Comparison of ENCODE assay signal across 8 cellular contexts in the genomic region with DNA sequence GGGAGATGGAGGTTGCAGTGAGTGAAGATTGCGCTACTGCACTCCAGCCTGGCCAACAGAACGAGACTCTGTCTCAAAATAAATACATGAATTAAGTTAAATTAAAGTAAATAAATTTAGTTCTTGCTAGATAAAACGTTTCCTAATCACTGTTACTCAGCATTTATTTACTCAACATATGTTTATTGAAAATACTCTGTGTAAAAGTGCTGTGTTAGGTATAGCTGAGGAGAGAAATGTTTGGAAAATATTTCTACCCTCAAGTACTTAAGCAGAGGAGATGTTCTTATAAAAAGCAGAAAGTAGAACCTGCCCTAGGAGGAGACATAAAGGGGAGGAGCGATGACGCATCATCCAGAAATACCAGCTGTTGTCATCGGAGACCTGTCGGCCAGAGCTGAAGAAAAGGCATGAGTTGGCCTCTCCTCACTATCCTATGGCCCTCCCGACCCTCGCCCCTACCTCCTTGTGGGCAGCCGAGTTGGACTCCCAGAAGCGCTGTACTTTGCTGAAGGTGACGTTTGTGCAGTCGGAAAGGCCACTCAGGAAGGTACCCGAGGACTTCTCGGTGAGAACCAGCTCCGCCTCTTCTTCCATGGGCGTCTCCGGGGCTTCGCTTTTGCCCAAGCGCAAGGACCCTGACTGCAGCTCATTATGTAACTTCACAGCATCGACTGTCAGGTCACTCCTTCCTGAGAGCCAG. TPM values are rescaled to one million over a fixed set of nuclear protein-coding genes. Genes with fewer than 3 reads are reported as not detected.
DNase-seq lines count a peak whose midpoint lies in the region; ATAC-seq, FAIRE-seq and TF ChIP-seq lines count a peak whose summit lies in the region.

No MANE protein-coding gene starts in this region.

- peak overlapping the region; percentile 85 for H3K4me3 ChIP-seq in AG04450 (ENCODE audit: low read depth, low read length)
- peak overlapping the region; percentile 62 to 90 (median 74) for H3K4me3 ChIP-seq in pancreas

- H3K9me3 Mint-ChIP-seq in activated T-cell treated with anti-CD3 and anti-CD28 coated beads, Interleukin-2, amount 50 U/mL, for 4 hours: no peaks in the 10 kb centered on the region

- 12 to 22% methylated on average over 21 of the region's 21 CpGs for WGBS in pancreas, 2 donors

- H3K4me1 ChIP-seq in foreskin keratinocyte (peaks cover 3% of the 10 kb centered on the region), pancreas (peaks cover 0 to 5% (median 0%) of the 10 kb centered on the region in 3 donors)

- peaks cover 10% of the 10 kb centered on the region for H3K36me3 Mint-ChIP-seq in activated T-cell treated with anti-CD3 and anti-CD28 coated beads, Interleukin-2, amount 50 U/mL, for 4 hours (ENCODE audit: insufficient read depth)

- H3K9me3 ChIP-seq in AG04450 (ENCODE audit: control insufficient read depth, insufficient read depth, low read length): no peaks in the 10 kb centered on the region
- no peaks in the 10 kb centered on the region for H3K9me3 ChIP-seq in pancreas

- intact Hi-C loops in pancreas (cut with DNase I): no loop called here

- ATAC-seq in activated T-cell treated with anti-CD3 and anti-CD28 coated beads, Interleukin-2, amount 50 U/mL, for 4 hours: no peak
- ATAC-seq in foreskin keratinocyte (peak; percentile 70), pancreas (peak; percentile 66 to 73 (median 71))

- H3K27ac ChIP-seq in AG04450 (ENCODE audit: low read depth, low read length) (peak overlapping the region; percentile 77), foreskin keratinocyte (peak overlapping the region; percentile 36), pancreas (peak overlapping the region; percentile 81 to 92 (median 86))

- POLR2A ChIA-PET in AG04450 (lab: Yijun Ruan, JAX): interaction anchor here (1.5 to 1.6 kb wide), 2 partner anchors 66 to 287 kb away, joined by 3 to 5 read pairs; a partner anchor contains a TSS

- DNase-seq in AG04450 (ENCODE audit: low read depth, low spot score) (peak; percentile 32), GM18507 (ENCODE audit: extremely low spot score, insufficient read length, low read depth) (no peak), NCI-H460 (ENCODE audit: extremely low read depth, low read depth) (peak; percentile 77), foreskin keratinocyte (peak; percentile 39 to 72), pancreas (peak in 5 of 6 donors; percentile 53 to 74 (median 65)), GM19239 (ENCODE audit: insufficient read length, low spot score) (no peak), dedifferentiated amniotic fluid mesenchymal stem cell (ENCODE audit: extremely low spot score) (no peak)
- DNase-seq in activated T-cell treated with anti-CD3 and anti-CD28 coated beads, Interleukin-2, amount 50 U/mL, for 4 hours: peak; percentile 41

- peaks cover 0 to 13% (median 0%) of the 10 kb centered on the region in 3 donors for H3K36me3 ChIP-seq in pancreas

- H3K4me3 Mint-ChIP-seq in activated T-cell treated with anti-CD3 and anti-CD28 coated beads, Interleukin-2, amount 50 U/mL, for 4 hours: peak overlapping the region; percentile 97

- H3K27me3 ChIP-seq in AG04450 (ENCODE audit: control insufficient read depth, insufficient read depth, low read length) (no peaks in the 10 kb centered on the region), foreskin keratinocyte (no peaks in the 10 kb centered on the region), pancreas (no peaks in the 10 kb centered on the region)

- H3K4me1 Mint-ChIP-seq in activated T-cell treated with anti-CD3 and anti-CD28 coated beads, Interleukin-2, amount 50 U/mL, for 4 hours (ENCODE audit: low read depth): peaks cover 5% of the 10 kb centered on the region

- TF ChIP-seq CTCF in AG04450 (IDR thresholded peaks at IDR 0.05; ENCODE audit: low read depth, low read length): no peak
- TF ChIP-seq CTCF in foreskin keratinocyte (conservative IDR thresholded peaks at IDR 0.05): no peak
- TF ChIP-seq CTCF in pancreas (IDR thresholded peaks at IDR 0.05): no peak

- FAIRE-seq in GM18507 (lab: Jason Lieb, UNC) (peak; percentile 61), pancreas (lab: Jason Lieb, UNC) (no peak), GM19239 (lab: Jason Lieb, UNC) (no peak)

- CTCF ChIA-PET in AG04450 (lab: Charles Lee): interaction anchor here (0.7 to 1.3 kb wide), 5 partner anchors 12 to 309 kb away, joined by 3 to 5 read pairs (median 3); no protein-coding TSS in a partner anchor

- no peaks in the 10 kb centered on the region for H3K27me3 Mint-ChIP-seq in activated T-cell treated with anti-CD3 and anti-CD28 coated beads, Interleukin-2, amount 50 U/mL, for 4 hours (ENCODE audit: low read depth)

RNA-seq across cellular contexts. Expression of a gene that starts 1.1 kb away (rescaled TPM):
- polyA plus RNA-seq in AG04450 (2011; rRNA removed) (10.6 and 13.4 TPM in 2 replicates), foreskin keratinocyte (23.7 and 27.7 TPM in 2 replicates), pancreas (10 to 100 TPM; 36.4 to 44.9 TPM)
- polyA minus RNA-seq in AG04450 (2011; rRNA and poly(A)+ RNA removed): 18.4 and 22.9 TPM in 2 replicates
- total RNA-seq in NCI-H460 (2014; rRNA removed; shearing (Covaris generic)): 62.6 and 66.8 TPM in 2 replicates
- polyA plus RNA-seq in NCI-H460 (2014; cell fraction: nucleus; rRNA removed): 63.3 and 88.3 TPM in 2 replicates
- total RNA-seq in activated T-cell treated with anti-CD3 and anti-CD28 coated beads, Interleukin-2, amount 50 U/mL, for 4 hours: 100 to 1,000 TPM; 218 to 222 (median 218) TPM
- total RNA-seq in foreskin keratinocyte (32.7 and 40.1 TPM in 2 replicates), pancreas (10 to 100 TPM; 22.3 to 40.1 (median 27.1) TPM)

RNA-seq across cellular contexts. Expression of a gene that starts 26.0 kb away (rescaled TPM):
- 452 and 459 TPM in 2 replicates for polyA plus RNA-seq in AG04450 (2011; rRNA removed)
- polyA minus RNA-seq in AG04450 (2011; rRNA and poly(A)+ RNA removed): 283 and 326 TPM in 2 replicates
- total RNA-seq in NCI-H460 (2014; rRNA removed; shearing (Covaris generic)): 432 and 436 TPM in 2 replicates
- 590 and 685 TPM in 2 replicates for polyA plus RNA-seq in NCI-H460 (2014; cell fraction: nucleus; rRNA removed)
- 1,000 to 10,000 TPM; 1,128 to 1,173 (median 1,167) TPM for total RNA-seq in activated T-cell treated with anti-CD3 and anti-CD28 coated beads, Interleukin-2, amount 50 U/mL, for 4 hours
- 520 and 546 TPM in 2 replicates for total RNA-seq in foreskin keratinocyte
- 438 and 526 TPM in 2 replicates for polyA plus RNA-seq in foreskin keratinocyte
- 10 to 100 TPM; 31.4 to 72.8 (median 46.6) TPM for total RNA-seq in pancreas
- polyA plus RNA-seq in pancreas: 10 to 100 TPM; 22.2 to 59.5 TPM

RNA-seq across cellular contexts. Expression of a gene that starts 45.8 kb away (rescaled TPM):
- polyA plus RNA-seq in AG04450 (2011; rRNA removed): 47.6 and 50.8 TPM in 2 replicates
- polyA minus RNA-seq in AG04450 (2011; rRNA and poly(A)+ RNA removed): 26.3 and 37.8 TPM in 2 replicates
- total RNA-seq in NCI-H460 (2014; rRNA removed; shearing (Covaris generic)): 85.8 and 96.3 TPM in 2 replicates
- 39.6 and 63.2 TPM in 2 replicates for polyA plus RNA-seq in NCI-H460 (2014; cell fraction: nucleus; rRNA removed)
- total RNA-seq in activated T-cell treated with anti-CD3 and anti-CD28 coated beads, Interleukin-2, amount 50 U/mL, for 4 hours: 10 to 100 TPM; 60.3 to 72.2 (median 71.9) TPM
- 50.6 and 50.9 TPM in 2 replicates for total RNA-seq in foreskin keratinocyte
- 58.7 and 58.9 TPM in 2 replicates for polyA plus RNA-seq in foreskin keratinocyte
- 10 to 100 TPM; 13.0 to 19.4 (median 17.9) TPM for total RNA-seq in pancreas
- polyA plus RNA-seq in pancreas: 10 to 100 TPM; 24.1 to 27.6 TPM

RNA-seq across cellular contexts. Expression of a gene that starts 46.0 kb away (rescaled TPM):
- polyA plus RNA-seq in AG04450 (2011; rRNA removed) (64.5 and 69.6 TPM in 2 replicates), foreskin keratinocyte (79.1 and 85.9 TPM in 2 replicates), pancreas (10 to 100 TPM; 17.6 to 18.8 TPM)
- polyA minus RNA-seq in AG04450 (2011; rRNA and poly(A)+ RNA removed): 80.7 and 95.1 TPM in 2 replicates
- 34.3 and 35.4 TPM in 2 replicates for total RNA-seq in NCI-H460 (2014; rRNA removed; shearing (Covaris generic))
- polyA plus RNA-seq in NCI-H460 (2014; cell fraction: nucleus; rRNA removed): 44.9 and 49.0 TPM in 2 replicates
- 10 to 100 TPM; 54.3 to 62.9 (median 59.6) TPM for total RNA-seq in activated T-cell treated with anti-CD3 and anti-CD28 coated beads, Interleukin-2, amount 50 U/mL, for 4 hours
- total RNA-seq in foreskin keratinocyte (78.9 and 85.5 TPM in 2 replicates), pancreas (10 to 100 TPM; 11.4 to 22.7 (median 15.1) TPM)

Comparison
In these comparisons a context has a peak if more than half of its experiments do, and no peak if none do; other contexts are left out.
1. DNase-seq: peak in AG04450 (single experiment), NCI-H460 (single experiment), activated T-cell treated with anti-CD3 and anti-CD28 coated beads, Interleukin-2, amount 50 U/mL, for 4 hours (single experiment), foreskin keratinocyte (2 of 2) and pancreas (5 of 6); none in GM18507 (single experiment), GM19239 (single experiment) and dedifferentiated amniotic fluid mesenchymal stem cell (single experiment).
2. H3K27ac ChIP-seq: peak in every context shown above with its lines; median percentile 86 in pancreas; 77 in AG04450; 36 in foreskin keratinocyte.
3. ATAC-seq: peak in foreskin keratinocyte (single experiment) and pancreas (4 of 4); none in activated T-cell treated with anti-CD3 and anti-CD28 coated beads, Interleukin-2, amount 50 U/mL, for 4 hours (0 of 2).